12 cellular contexts compared by ENCODE assay signal in the genomic region with DNA sequence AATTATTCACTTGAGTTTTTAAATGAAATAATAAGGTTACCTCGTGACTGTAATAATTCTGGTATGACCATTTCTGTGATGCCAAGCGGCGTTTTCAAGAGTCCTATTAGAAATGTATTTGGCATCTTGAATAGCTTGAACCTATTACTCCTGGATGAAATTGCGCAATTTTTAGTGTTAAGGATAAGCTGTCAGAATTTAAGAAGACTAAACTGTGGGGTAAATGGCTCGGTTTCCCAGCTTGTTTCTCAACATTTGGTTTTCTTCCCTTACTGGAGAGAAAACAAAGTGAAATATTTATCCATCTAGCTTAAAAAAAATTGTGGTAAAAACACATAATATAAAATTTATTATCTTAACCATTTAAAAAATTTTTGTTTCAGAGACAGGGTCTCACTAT. TPM values are rescaled to one million over a fixed set of nuclear protein-coding genes. Genes with fewer than 3 reads are reported as not detected.
DNase-seq lines count a peak whose midpoint lies in the region; ATAC-seq and TF ChIP-seq lines count a peak whose summit lies in the region.
"Had no signal": no experiment of that assay in that cellular context is flagged by ENCODE, and none has a peak within 500 bp of the region (broad histone marks: within the 10 kb centered on the region; RNA-seq: fewer than 3 reads in every experiment).

No MANE protein-coding gene starts in this region.

- intact Hi-C loops in Calu3 (cut with micrococcal nuclease; ENCODE audit: unreplicated experiment) (no loop called here), gastrocnemius medialis (cut with DNase I; ENCODE audit: low total_unique reads) (no loop called here)

- peak overlapping the region; percentile 45 to 64 (median 62) for H3K27ac ChIP-seq in gastrocnemius medialis

- no peaks in the 10 kb centered on the region for H3K27me3 ChIP-seq in gastrocnemius medialis

- POLR2A ChIA-PET in T-cell (lab: Charles Lee): interaction anchor here in 1 of 2 donors (0.6 to 1.1 kb wide), 2 partner anchors 14 to 1299 kb away, joined by 3 read pairs; no protein-coding TSS in a partner anchor

- DNase-seq in Calu3 (no peak), T-cell (no peak), fibroblast of pulmonary artery (ENCODE audit: low read depth) (peak; percentile 55), gastrocnemius medialis (no peak), NCI-H1048 (lab: John Stamatoyannopoulos, UW) (no peak), NCI-H510A (lab: John Stamatoyannopoulos, UW) (no peak), NK-92 (lab: John Stamatoyannopoulos, UW; ENCODE audit: unreplicated experiment) (no peak)
- DNase-seq: erythroblast, NCI-H1105 treated with DMSO at 0.1 percent for 48 hours had no signal

- H3K36me3 ChIP-seq in gastrocnemius medialis: no peaks in the 10 kb centered on the region

- TF ChIP-seq POLR2A in gastrocnemius medialis (IDR thresholded peaks at IDR 0.05): no peak

- in situ Hi-C loops in gastrocnemius medialis (cut with MboI; ENCODE audit: low sequenced_read_pairs in 4 of 4): no loop called here

- ATAC-seq in T-cell (replicated peaks in 1 of 4): no peak
- no peak for ATAC-seq in gastrocnemius medialis
- ATAC-seq: GM23338, Panc1, WTC11 had no signal

- H3K9me3 Mint-ChIP-seq in Calu3 (ENCODE audit: low read depth, unreplicated experiment) (peaks cover 3% of the 10 kb centered on the region), T-cell (peaks cover 0 to 4% (median 0%) of the 10 kb centered on the region in 3 donors)

- BruUV-seq in Calu3 (replicated peaks; lab: Mats Ljungman, UMichigan): no TSS peak

- H3K4me3 ChIP-seq in fibroblast of pulmonary artery (replicated peaks; ENCODE audit: low read depth, low read length) (no peak overlapping the region), gastrocnemius medialis (no peak overlapping the region)
- H3K4me3 ChIP-seq: GM23338 had no signal

- H3K4me1 ChIP-seq in gastrocnemius medialis: peaks cover 35 to 38% of the 10 kb centered on the region in 2 donors

- CTCF ChIA-PET in Calu3 (lab: Charles Lee): interaction anchor here (1.5 kb wide), 1 partner anchor 27 kb away, joined by 4 read pairs; the partner anchor contains the start of gene PCNX1
- CTCF ChIA-PET in T-cell (lab: Charles Lee): interaction anchor here (0.6 to 2.9 kb wide), 5 partner anchors 14 to 27 kb away, joined by 3 to 13 read pairs (median 3); partner anchors contain the start of gene PCNX1 (in 1 of the 2)

- peak overlapping the region; percentile 33 for H3K4me3 Mint-ChIP-seq in Calu3 (ENCODE audit: low read depth, unreplicated experiment)
- peak overlapping the region; percentile 22 to 64 (median 35) for H3K4me3 Mint-ChIP-seq in T-cell
- H3K4me3 Mint-ChIP-seq: GM23338, WTC11 had no signal

- H3K9me3 ChIP-seq in gastrocnemius medialis: no peaks in the 10 kb centered on the region

- H3K36me3 Mint-ChIP-seq in Calu3 (ENCODE audit: insufficient read depth, unreplicated experiment) (no peaks in the 10 kb centered on the region), T-cell (peaks cover 19% of the 10 kb centered on the region)

- H3K4me1 Mint-ChIP-seq in Calu3 (ENCODE audit: low read depth, unreplicated experiment): peaks cover 21% of the 10 kb centered on the region
- H3K4me1 Mint-ChIP-seq in T-cell: peaks cover 83 to 89% (median 84%) of the 10 kb centered on the region in 3 donors

- no peaks in the 10 kb centered on the region for H3K27me3 Mint-ChIP-seq in Calu3 (ENCODE audit: unreplicated experiment)
- H3K27me3 Mint-ChIP-seq in T-cell: no peaks in the 10 kb centered on the region

- H3K27ac Mint-ChIP-seq in Calu3 (ENCODE audit: unreplicated experiment) (no peak overlapping the region), T-cell (peak overlapping the region; percentile 89 to 91)
- H3K27ac Mint-ChIP-seq: GM23338, WTC11 had no signal

- no peak for TF ChIP-seq CTCF in Calu3 (IDR thresholded peaks at IDR 0.05; ENCODE audit: unreplicated experiment)
- TF ChIP-seq CTCF in fibroblast of pulmonary artery (IDR thresholded peaks at IDR 0.05; ENCODE audit: low read length, missing control alignments): no peak
- TF ChIP-seq CTCF in gastrocnemius medialis (IDR thresholded peaks at IDR 0.05 in 4 of 5, conservative IDR thresholded peaks at IDR 0.05 in 1 of 5): no peak

RNA-seq across cellular contexts. Expression of gene PCNX1, which starts 26.8 kb away (rescaled TPM):
- total RNA-seq in Calu3 (2022) (30.4 and 34.1 TPM in 2 replicates), T-cell (100 to 1,000 TPM in 2 of 5 donors, 10 to 100 TPM in 3; 80.8 to 140 (median 86.3) TPM), gastrocnemius medialis (10 to 100 TPM; 34.4 to 64.5 (median 42.0) TPM)
